ENCODE assay signal across 8 cellular contexts in genomic region chr1:226111109-226111864, GRCh38. TPM values are rescaled to one million over a fixed set of nuclear protein-coding genes. Genes with fewer than 3 reads are reported as not detected.
DNase-seq lines count a peak whose midpoint lies in the region; ATAC-seq and TF ChIP-seq lines count a peak whose summit lies in the region.

No MANE protein-coding gene starts in this region.

- TF ChIP-seq POLR2A in right lobe of liver (IDR thresholded peaks at IDR 0.05) (no peak), vagina (IDR thresholded peaks at IDR 0.05) (no peak)

- intact Hi-C loops in Right ventricle myocardium superior (cut with DNase I) = loop anchor here (5.0 kb wide), 1 partner anchor 44 kb away; no protein-coding TSS in a partner anchor
- intact Hi-C loops in left cardiac atrium (cut with DNase I) = loop anchor here in 1 of 2 donors (5.0 kb wide), 1 partner anchor 109 kb away; no protein-coding TSS in a partner anchor
- intact Hi-C loops in right lobe of liver (cut with DNase I) = no loop called here
- intact Hi-C loops in vagina (cut with DNase I) = loop anchor here (5.0 kb wide), 1 partner anchor 109 kb away; no protein-coding TSS in a partner anchor
- intact Hi-C loops in posterior vena cava (cut with DNase I) = no loop called here

- DNase-seq in Right ventricle myocardium superior (peak; percentile 43), left cardiac atrium (no peak), right lobe of liver (no peak), vagina (ENCODE audit: extremely low spot score in 2 of 2) (no peak), GM19238 (ENCODE audit: insufficient read length, low spot score) (no peak), posterior vena cava (ENCODE audit: low spot score) (no peak)
- DNase-seq in effector CD8-positive, alpha-beta T cell (lab: John Stamatoyannopoulos, UW) = no peak

- TF ChIP-seq CTCF in right lobe of liver (IDR thresholded peaks at IDR 0.05) = no peak
- TF ChIP-seq CTCF in vagina (IDR thresholded peaks at IDR 0.05) = no peak

- H3K9me3 ChIP-seq in right lobe of liver (no peaks in the 10 kb centered on the region), vagina (no peaks in the 10 kb centered on the region)

- whole genome bisulfite sequencing in right lobe of liver (ENCODE audit: insufficient coverage, low coverage, low lambda C conversion rate, missing lambda C conversion rate) = 57% methylated on average over 9 of the region's 11 CpGs

- peaks cover 0 to 9% (median 0%) of the 10 kb centered on the region in 4 donors for H3K4me1 ChIP-seq in right lobe of liver
- peaks cover 20% of the 10 kb centered on the region for H3K4me1 ChIP-seq in vagina

- H3K27ac ChIP-seq in angular gyrus (ENCODE audit: low read depth, low read length) (peak overlapping the region; percentile 91), right lobe of liver (peak overlapping the region in 2 of 3 donors; percentile 87 to 97), vagina (peak overlapping the region; percentile 95)

- H3K4me3 ChIP-seq in right lobe of liver (peak overlapping the region; percentile 63 to 66 (median 65)), vagina (peak overlapping the region; percentile 71 to 80)

- H3K36me3 ChIP-seq in right lobe of liver (no peaks in the 10 kb centered on the region), vagina (no peaks in the 10 kb centered on the region)

- H3K27me3 ChIP-seq in right lobe of liver (no peaks in the 10 kb centered on the region), vagina (no peaks in the 10 kb centered on the region)

- ATAC-seq in Right ventricle myocardium superior (ENCODE audit: poor library complexity) = peak; percentile 1
- no peak for ATAC-seq in left cardiac atrium
- ATAC-seq in right lobe of liver = no peak

RNA-seq across cellular contexts. Expression of gene H3-3A, which starts 48.8 kb away (rescaled TPM):
- total RNA-seq in Right ventricle myocardium superior = 271 TPM
- 100 to 1,000 TPM; 285 to 316 TPM for total RNA-seq in left cardiac atrium
- 100 to 1,000 TPM; 132 to 185 (median 156) TPM for total RNA-seq in right lobe of liver
- 263 TPM for total RNA-seq in vagina
- 100 to 1,000 TPM; 303 to 370 TPM for total RNA-seq in posterior vena cava

Comparison
In these comparisons a context has a peak if more than half of its experiments do, and no peak if none do; other contexts are left out.
1. intact Hi-C loops: an anchor here in Right ventricle myocardium superior (5.0 kb wide) and vagina (5.0 kb wide); none called in right lobe of liver and posterior vena cava.